15 cellular contexts compared by ENCODE assay signal in the genomic region with DNA sequence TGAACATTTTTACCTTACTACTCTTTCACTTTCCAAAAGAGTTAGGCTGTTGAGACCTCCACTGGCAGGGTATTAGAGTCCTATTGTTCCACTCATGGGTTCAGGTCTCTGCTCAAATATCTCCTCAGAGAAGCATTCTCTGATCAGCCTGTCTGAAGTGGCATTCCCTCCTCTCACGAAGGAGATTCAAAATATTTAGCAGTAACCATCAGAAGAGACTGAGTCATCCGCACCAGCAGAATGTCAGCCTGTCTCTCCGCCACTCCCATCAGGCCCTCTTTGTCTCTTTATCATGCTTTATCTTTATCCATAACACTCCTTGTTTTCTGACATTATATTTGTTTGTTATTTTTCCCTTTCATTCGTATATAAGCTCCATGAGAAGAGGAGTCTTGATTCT.
DNase-seq lines count a peak whose midpoint lies in the region; ATAC-seq and TF ChIP-seq lines count a peak whose summit lies in the region.
"Had no signal": no experiment of that assay in that cellular context is flagged by ENCODE, and none has a peak within 500 bp of the region (broad histone marks: within the 10 kb centered on the region; RNA-seq: fewer than 3 reads in every experiment).

No MANE protein-coding gene starts in this region.

- peak; percentile 40 for DNase-seq in COLO829 (ENCODE audit: low spot score)
- peak; percentile 41 for DNase-seq in SK-MEL-5 (ENCODE audit: low read depth, low spot score)
- DNase-seq in foreskin melanocyte: peak; percentile 70
- DNase-seq in neural crest cell (ENCODE audit: low read depth, low spot score): no peak
- DNase-seq in activated naive CD4-positive, alpha-beta T cell treated with anti-CD3 and anti-CD28 coated beads, Interleukin-2, amount 50 U/mL, for 72 hours (ENCODE audit: low spot score in 2 of 2): no peak
- DNase-seq in NCI-H1694 treated with DMSO at 0.1 percent for 48 hours (lab: John Stamatoyannopoulos, UW): no peak
- no peak for DNase-seq in natural killer cell treated with Interleukin-12 subunit alpha and Interleukin-12 subunit beta and Interleukin-15 and Interleukin-18, amount 100 ng/mL, for 72 hours (ENCODE audit: low spot score)
- DNase-seq: C1 segment of cervical spinal cord; CD4-positive, alpha-beta T cell; DMS79 had no signal

- no peak for ATAC-seq in GM18909 (IDR thresholded peaks at IDR 0.05; ENCODE audit: poor library complexity, unreplicated experiment)
- ATAC-seq in activated naive CD4-positive, alpha-beta T cell treated with anti-CD3 and anti-CD28 coated beads, Interleukin-2, amount 50 U/mL, for 72 hours: no peak
- no peak for ATAC-seq in natural killer cell treated with Interleukin-12 subunit alpha and Interleukin-12 subunit beta and Interleukin-15 and Interleukin-18, amount 100 ng/mL, for 72 hours
- ATAC-seq: GM12878, HCT116, HepG2 had no signal

- in situ Hi-C loops in SK-MEL-5 (cut with HindIII; ENCODE audit: low pct_unique_long_range_greater_than_20kb, low sequenced_read_pairs): no loop called here

- no peak for TF ChIP-seq CTCF in neural crest cell (conservative IDR thresholded peaks at IDR 0.05)

- peak overlapping the region; percentile 63 for H3K27ac Mint-ChIP-seq in neural crest cell (ENCODE audit: unreplicated experiment)
- H3K27ac Mint-ChIP-seq in activated naive CD4-positive, alpha-beta T cell treated with anti-CD3 and anti-CD28 coated beads, Interleukin-2, amount 50 U/mL, for 72 hours: no peak overlapping the region
- no peak overlapping the region for H3K27ac Mint-ChIP-seq in natural killer cell treated with Interleukin-12 subunit alpha and Interleukin-12 subunit beta and Interleukin-15 and Interleukin-18, amount 100 ng/mL, for 72 hours
- H3K27ac Mint-ChIP-seq: B cell; CD4-positive, alpha-beta T cell had no signal

- H3K4me3 Mint-ChIP-seq in neural crest cell: no peak overlapping the region
- H3K4me3 Mint-ChIP-seq in natural killer cell treated with Interleukin-12 subunit alpha and Interleukin-12 subunit beta and Interleukin-15 and Interleukin-18, amount 100 ng/mL, for 72 hours: no peak overlapping the region
- H3K4me3 Mint-ChIP-seq: B cell; CD4-positive, alpha-beta T cell had no signal

- no peaks in the 10 kb centered on the region for H3K27me3 Mint-ChIP-seq in neural crest cell (ENCODE audit: low read depth)
- H3K27me3 Mint-ChIP-seq in natural killer cell treated with Interleukin-12 subunit alpha and Interleukin-12 subunit beta and Interleukin-15 and Interleukin-18, amount 100 ng/mL, for 72 hours: no peaks in the 10 kb centered on the region

- peaks cover 17% of the 10 kb centered on the region for H3K4me1 Mint-ChIP-seq in neural crest cell
- no peaks in the 10 kb centered on the region for H3K4me1 Mint-ChIP-seq in natural killer cell treated with Interleukin-12 subunit alpha and Interleukin-12 subunit beta and Interleukin-15 and Interleukin-18, amount 100 ng/mL, for 72 hours (ENCODE audit: low read depth in 2 of 2)
- H3K4me1 Mint-ChIP-seq: B cell had no signal

- no peaks in the 10 kb centered on the region for H3K9me3 Mint-ChIP-seq in neural crest cell
- peaks cover 0 to 5% of the 10 kb centered on the region in 2 donors for H3K9me3 Mint-ChIP-seq in activated naive CD4-positive, alpha-beta T cell treated with anti-CD3 and anti-CD28 coated beads, Interleukin-2, amount 50 U/mL, for 72 hours
- H3K9me3 Mint-ChIP-seq in natural killer cell treated with Interleukin-12 subunit alpha and Interleukin-12 subunit beta and Interleukin-15 and Interleukin-18, amount 100 ng/mL, for 72 hours: peaks cover 5% of the 10 kb centered on the region
- H3K9me3 Mint-ChIP-seq: CD4-positive, alpha-beta T cell had no signal

- peaks cover 18% of the 10 kb centered on the region for H3K36me3 Mint-ChIP-seq in neural crest cell (ENCODE audit: low read depth)
- no peaks in the 10 kb centered on the region for H3K36me3 Mint-ChIP-seq in activated naive CD4-positive, alpha-beta T cell treated with anti-CD3 and anti-CD28 coated beads, Interleukin-2, amount 50 U/mL, for 72 hours
- H3K36me3 Mint-ChIP-seq in natural killer cell treated with Interleukin-12 subunit alpha and Interleukin-12 subunit beta and Interleukin-15 and Interleukin-18, amount 100 ng/mL, for 72 hours: no peaks in the 10 kb centered on the region

Comparison
In these comparisons a context has a peak if more than half of its experiments do, and no peak if none do; other contexts are left out.
1. DNase-seq: peak in COLO829 (single experiment), SK-MEL-5 (single experiment) and foreskin melanocyte (single experiment); none in neural crest cell (single experiment), activated naive CD4-positive, alpha-beta T cell treated with anti-CD3 and anti-CD28 coated beads, Interleukin-2, amount 50 U/mL, for 72 hours (0 of 2), NCI-H1694 treated with DMSO at 0.1 percent for 48 hours (single experiment) and natural killer cell treated with Interleukin-12 subunit alpha and Interleukin-12 subunit beta and Interleukin-15 and Interleukin-18, amount 100 ng/mL, for 72 hours (single experiment).